In the genomic region with DNA sequence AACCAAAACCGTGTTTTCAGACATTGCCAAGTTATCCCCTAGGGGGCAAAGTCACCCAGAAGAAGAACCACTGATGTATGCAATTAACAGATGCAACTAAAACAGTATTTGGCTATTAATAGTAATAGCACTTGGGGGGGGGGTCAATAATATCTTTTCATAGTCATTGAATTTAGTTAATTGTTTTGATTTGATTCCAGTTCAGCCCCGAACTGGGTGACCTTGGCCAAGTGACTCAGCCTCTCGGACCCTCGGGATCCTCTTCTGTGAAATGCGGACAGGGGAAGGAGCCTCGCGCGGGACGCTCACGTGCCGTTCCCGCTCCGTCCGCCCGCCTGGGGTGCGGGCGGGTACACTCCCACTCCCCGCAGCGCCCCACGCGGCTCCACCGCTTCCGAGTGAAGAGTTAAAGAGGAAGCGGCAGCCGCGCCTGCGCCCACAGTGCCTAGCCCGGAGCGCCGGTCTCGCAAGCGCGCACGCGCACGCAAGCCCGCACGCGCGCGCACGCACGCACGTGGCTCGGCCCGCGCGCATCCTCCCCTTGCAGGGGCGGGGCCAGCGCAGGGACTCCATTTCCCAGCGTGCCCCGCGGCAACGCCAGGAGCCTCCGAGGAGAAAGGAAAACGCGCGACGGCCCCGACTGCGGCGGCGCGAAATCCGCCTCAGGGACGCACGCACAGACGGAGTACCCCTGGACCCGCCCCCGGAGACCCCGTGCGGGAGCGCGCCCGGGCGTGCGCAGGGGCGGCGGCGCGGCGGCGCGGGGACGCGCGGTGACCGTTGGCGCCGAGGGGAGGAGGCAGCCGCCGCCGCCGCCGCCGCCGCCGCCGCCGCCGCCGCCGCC, we compare ENCODE assay signal across 8 cellular contexts. TPM values are rescaled to one million over a fixed set of nuclear protein-coding genes. Genes with fewer than 3 reads are reported as not detected.
DNase-seq lines count a peak whose midpoint lies in the region; TF ChIP-seq lines count a peak whose summit lies in the region.

A gene (plus strand): TSS at position 769 of the 844 bp plus-strand sequence. CDS start 188 bp downstream, outside the sequence.

- no peaks in the 10 kb centered on the region for H3K9me3 Mint-ChIP-seq in HFFc6

- H3K27ac ChIP-seq in SK-N-MC (peak within 1 kb of the TSS; percentile 94), temporal lobe (ENCODE audit: low read depth, low read length) (peak within 1 kb of the TSS; percentile 73)

- H3K4me3 Mint-ChIP-seq in HFFc6: peak within 1 kb of the TSS; percentile 98

- H3K9ac ChIP-seq in SK-N-MC (ENCODE audit: insufficient read length): peak within 1 kb of the TSS; percentile 99

- TF ChIP-seq POLR2A in NB4 (IDR thresholded peaks at IDR 0.05; ENCODE audit: extremely low read depth, insufficient read length): peak; percentile 32

- H3K4me3 ChIP-seq in GM06990 (replicated peaks; ENCODE audit: low read depth, low read length): peak within 1 kb of the TSS; percentile 84
- H3K4me3 ChIP-seq in NB4 (ENCODE audit: low read depth, low read length): peak within 1 kb of the TSS; percentile 81
- H3K4me3 ChIP-seq in SK-N-MC: peak within 1 kb of the TSS; percentile 96

- no peaks in the 10 kb centered on the region for H3K27me3 ChIP-seq in GM06990 (replicated peaks; ENCODE audit: control insufficient read depth, insufficient read depth, low read length)

- peak; percentile 100 for DNase-seq in GM06990 (ENCODE audit: extremely low read depth, insufficient read length)
- DNase-seq in HFFc6: peak; percentile 97
- DNase-seq in NB4 (ENCODE audit: low read depth): peak; percentile 94
- DNase-seq in SK-N-MC (ENCODE audit: low read depth, low spot score): peak; percentile 77
- DNase-seq in activated naive CD4-positive, alpha-beta T cell treated with anti-CD3 and anti-CD28 coated beads, Interleukin-2, amount 50 U/mL, for 16 hours: peak; percentile 100
- peak; percentile 98 for DNase-seq in globus pallidus (ENCODE audit: low spot score)
- DNase-seq in occipital lobe (lab: John Stamatoyannopoulos, UW): peak; percentile 96

- H3K27ac Mint-ChIP-seq in HFFc6: peak within 1 kb of the TSS; percentile 94

- H3K27me3 Mint-ChIP-seq in HFFc6 (ENCODE audit: insufficient read depth): no peaks in the 10 kb centered on the region

- H3K4me1 Mint-ChIP-seq in HFFc6 (ENCODE audit: low read depth): peaks cover 49% of the 10 kb centered on the region

- H3K36me3 Mint-ChIP-seq in HFFc6 (ENCODE audit: low read depth): peaks cover 6% of the 10 kb centered on the region

- no peaks in the 10 kb centered on the region for H3K9me3 ChIP-seq in SK-N-MC (ENCODE audit: low read depth, low read length)

- TF ChIP-seq CTCF in GM06990 (IDR thresholded peaks at IDR 0.05; ENCODE audit: insufficient read depth, low read length, poor library complexity, severe bottlenecking) (peak; percentile 50), HFFc6 (IDR thresholded peaks at IDR 0.05) (peak; percentile 74), NB4 (IDR thresholded peaks at IDR 0.05; ENCODE audit: low read depth, low read length) (no peak)

- peaks cover 10% of the 10 kb centered on the region for H3K36me3 ChIP-seq in GM06990 (ENCODE audit: control insufficient read depth, insufficient read depth, low read length)
- H3K36me3 ChIP-seq in SK-N-MC (ENCODE audit: insufficient read depth, low read length): peaks cover 21% of the 10 kb centered on the region

RNA-seq across cellular contexts. Expression of the gene that starts here (rescaled TPM):
- total RNA-seq in HFFc6 (2021; fragmentation: NEBNext Ultra II Directional; extraction: Animal tissue kit (Norgen Biotek cat#: 25700)): 100 to 1,000 TPM in 4 of 6 experiments, 10 to 100 TPM in 2; 87.2 to 109 (median 103) TPM
- 35.7 TPM for total RNA-seq in occipital lobe
- 25.8 TPM for total RNA-seq in temporal lobe

Comparison
In these comparisons a context has a peak if more than half of its experiments do, and no peak if none do; other contexts are left out.
1. Peak in every context shown above with its lines: DNase-seq, H3K4me3 ChIP-seq and H3K27ac ChIP-seq.